Comparison of ENCODE assay signal across 8 cellular contexts in genomic region chr7:135714534-135715009, GRCh38. TPM values are rescaled to one million over a fixed set of nuclear protein-coding genes. Genes with fewer than 3 reads are reported as not detected.
DNase-seq lines count a peak whose midpoint lies in the region; TF ChIP-seq lines count a peak whose summit lies in the region.

No MANE protein-coding gene starts in this region.

- no peak overlapping the region for H2BK120ac ChIP-seq in neuronal stem cell (ENCODE audit: low read depth, low read length)

- H3K4me3 ChIP-seq in ectodermal cell (ENCODE audit: insufficient read depth, low read depth, low read length) = no peak overlapping the region
- peak overlapping the region in 1 of 2 donors; percentile 10 for H3K4me3 ChIP-seq in neuronal stem cell (ENCODE audit: low read length in 2 of 2)

- no peaks in the 10 kb centered on the region for H3K79me1 ChIP-seq in neuronal stem cell (ENCODE audit: low read depth, low read length)

- H3K4me2 ChIP-seq in neuronal stem cell (ENCODE audit: insufficient read depth, low read length, poor library complexity, severe bottlenecking) = no peak overlapping the region

- H3K4me1 ChIP-seq in ectodermal cell (ENCODE audit: control insufficient read depth, insufficient read depth, low read length) = peaks cover 23% of the 10 kb centered on the region
- H3K4me1 ChIP-seq in neuronal stem cell (ENCODE audit: control insufficient read depth in 2 of 2, insufficient read depth in 1 of 2, low read depth in 1 of 2, low read length in 2 of 2) = peaks cover 12% of the 10 kb centered on the region in 2 donors

- TF ChIP-seq CTCF in GM13977 (IDR thresholded peaks at IDR 0.05; ENCODE audit: extremely low read depth, insufficient read depth, missing control alignments) = no peak

- peak overlapping the region; percentile 17 for H3K14ac ChIP-seq in neuronal stem cell (ENCODE audit: low read length)

- no peak overlapping the region for H4K91ac ChIP-seq in neuronal stem cell (ENCODE audit: low read depth, low read length, poor library complexity)

- no peak overlapping the region for H4K8ac ChIP-seq in neuronal stem cell (ENCODE audit: low read depth, low read length)

- no peak overlapping the region for H2BK5ac ChIP-seq in neuronal stem cell (ENCODE audit: low read length)

- H2BK12ac ChIP-seq in neuronal stem cell (ENCODE audit: low read length) = no peak overlapping the region

- DNase-seq in GM03348 (ENCODE audit: low spot score) (peak; percentile 72), NCI-H69 (lab: John Stamatoyannopoulos, UW) (peak; percentile 82), neuronal stem cell (ENCODE audit: low spot score) (peak; percentile 20), GM13977 (ENCODE audit: low spot score) (no peak), LoVo (ENCODE audit: low spot score) (no peak), NCI-H2081 (lab: John Stamatoyannopoulos, UW) (no peak), mucosa of gallbladder (ENCODE audit: low spot score) (no peak)

- peak overlapping the region; percentile 77 for H3K18ac ChIP-seq in neuronal stem cell (ENCODE audit: low read length)

- no peak overlapping the region for H3K23ac ChIP-seq in neuronal stem cell (ENCODE audit: low read depth, low read length, poor library complexity)

- peak overlapping the region; percentile 23 for H2BK15ac ChIP-seq in neuronal stem cell (ENCODE audit: low read length)

- H3K4ac ChIP-seq in neuronal stem cell (ENCODE audit: low read length) = no peak overlapping the region

- H3K27me3 ChIP-seq in ectodermal cell (ENCODE audit: control insufficient read depth, insufficient read depth, low read length, poor library complexity, severe bottlenecking) (no peaks in the 10 kb centered on the region), neuronal stem cell (ENCODE audit: control insufficient read depth in 3 of 3, insufficient read depth in 3 of 3, low read depth in 1 of 3, low read length in 3 of 3) (no peaks in the 10 kb centered on the region)

- H3K36me3 ChIP-seq in ectodermal cell (ENCODE audit: control insufficient read depth, insufficient read depth, low read length) (no peaks in the 10 kb centered on the region), neuronal stem cell (replicated peaks in 1 of 2; ENCODE audit: control insufficient read depth in 2 of 2, insufficient read depth in 2 of 2, low read length in 2 of 2) (no peaks in the 10 kb centered on the region)

- H3K27ac ChIP-seq in ectodermal cell (ENCODE audit: insufficient read depth, low read depth, low read length, poor library complexity, severe bottlenecking) (peak overlapping the region; percentile 65), neuronal stem cell (replicated peaks; ENCODE audit: low read length) (no peak overlapping the region)

- WGBS in ectodermal cell, 2 experiments = 27 to 31% methylated on average over 20 of the region's 20 CpGs
- no CpG with 5 or more reads among the region's 20 CpGs for WGBS in neuronal stem cell (ENCODE audit: extremely low coverage in 2 of 2, insufficient read length in 2 of 2, insufficient replicate concordance in 1 of 2), 2 donors

- no peak overlapping the region for H2AK5ac ChIP-seq in neuronal stem cell (ENCODE audit: low read depth, low read length)

- peak overlapping the region; percentile 80 for H2AFZ ChIP-seq in neuronal stem cell (ENCODE audit: low read length)

- H3K9ac ChIP-seq in neuronal stem cell (ENCODE audit: low read depth, low read length, poor library complexity) = no peak overlapping the region

- in situ Hi-C loops in GM13977 (cut with MboI; ENCODE audit: low pct_unique_long_range_greater_than_20kb, low sequenced_read_pairs, unreplicated experiment) = no loop called here

- H3K9me3 ChIP-seq in ectodermal cell (ENCODE audit: control insufficient read depth, low read length) (no peaks in the 10 kb centered on the region), neuronal stem cell (replicated peaks in 1 of 2; ENCODE audit: control insufficient read depth in 2 of 2, insufficient read depth in 1 of 2, low read depth in 1 of 2, low read length in 2 of 2) (no peaks in the 10 kb centered on the region)

RNA-seq across cellular contexts. Expression of gene SLC13A4, which starts 13.4 kb away (rescaled TPM):
- 2.8 TPM for polyA plus RNA-seq in ectodermal cell (2013, experiment 1 of 4)
- polyA plus RNA-seq in ectodermal cell (2013, experiment 2 of 4) = 1.9 TPM
- polyA plus RNA-seq in ectodermal cell (2013, experiment 3 of 4) = 2.5 TPM
- polyA plus RNA-seq in ectodermal cell (2013, experiment 4 of 4) = 3.8 TPM
- 5.0 TPM for polyA plus RNA-seq in neuronal stem cell (2013, experiment 1 of 2)
- polyA plus RNA-seq in neuronal stem cell (2013, experiment 2 of 2) = 4.6 TPM
- total RNA-seq in mucosa of gallbladder = not detected

RNA-seq across cellular contexts. Expression of gene FAM180A, which starts 34.0 kb away (rescaled TPM):
- polyA plus RNA-seq in ectodermal cell (2013, experiment 1 of 4) = not detected
- not detected for polyA plus RNA-seq in ectodermal cell (2013, experiment 2 of 4)
- not detected for polyA plus RNA-seq in ectodermal cell (2013, experiment 3 of 4)
- not detected for polyA plus RNA-seq in ectodermal cell (2013, experiment 4 of 4)
- not detected for polyA plus RNA-seq in neuronal stem cell (2013, experiment 1 of 2)
- not detected for polyA plus RNA-seq in neuronal stem cell (2013, experiment 2 of 2)
- total RNA-seq in mucosa of gallbladder = 13.7 TPM

RNA-seq across cellular contexts. Expression of gene STMP1, which starts 52.3 kb away (rescaled TPM):
- 69.4 TPM for polyA plus RNA-seq in ectodermal cell (2013, experiment 1 of 4)
- 72.5 TPM for polyA plus RNA-seq in ectodermal cell (2013, experiment 2 of 4)
- 55.8 TPM for polyA plus RNA-seq in ectodermal cell (2013, experiment 3 of 4)
- polyA plus RNA-seq in ectodermal cell (2013, experiment 4 of 4) = 60.2 TPM
- 60.7 TPM for polyA plus RNA-seq in neuronal stem cell (2013, experiment 1 of 2)
- polyA plus RNA-seq in neuronal stem cell (2013, experiment 2 of 2) = 60.6 TPM
- total RNA-seq in mucosa of gallbladder = 35.2 TPM

Comparison
In these comparisons a context has a peak if more than half of its experiments do, and no peak if none do; other contexts are left out.
1. DNase-seq: peak in GM03348 (single experiment), NCI-H69 (single experiment) and neuronal stem cell (single experiment); none in GM13977 (single experiment), LoVo (single experiment), NCI-H2081 (0 of 2) and mucosa of gallbladder (single experiment).